In genomic region chr18:5294113-5294617, GRCh38 we compare ENCODE assay signal across 8 cellular contexts. TPM values are rescaled to one million over a fixed set of nuclear protein-coding genes. Genes with fewer than 3 reads are reported as not detected.
DNase-seq lines count a peak whose midpoint lies in the region; ATAC-seq and TF ChIP-seq lines count a peak whose summit lies in the region.

No MANE protein-coding gene starts in this region.

- H3K27ac ChIP-seq in OCI-LY7 (ENCODE audit: low read depth, low read length, poor library complexity, severe bottlenecking) (peak overlapping the region; percentile 89), caudate nucleus (ENCODE audit: low read depth, low read length) (peak overlapping the region; percentile 98), mesodermal cell (ENCODE audit: low read depth, low read length, severe bottlenecking) (peak overlapping the region; percentile 88)

- POLR2A ChIA-PET in OCI-LY7 (lab: Charles Lee): interaction anchor here (0.6 to 4.8 kb wide), 11 partner anchors 10 to 1327 kb away, joined by 3 to 56 read pairs (median 3); no protein-coding TSS in a partner anchor

- intact Hi-C loops in OCI-LY7 (cut with micrococcal nuclease; ENCODE audit: unreplicated experiment): loop anchor here (10.0 kb wide), 1 partner anchor 1379 kb away; no protein-coding TSS in a partner anchor

- CTCF ChIA-PET in OCI-LY7 (lab: Charles Lee; ENCODE audit: unreplicated experiment): interaction anchor here (0.6 kb wide), 1 partner anchor 35 kb away, joined by 4 read pairs; no protein-coding TSS in a partner anchor

- DNase-seq in GM13977 (ENCODE audit: low spot score) (peak; percentile 32), OCI-LY7 (ENCODE audit: low spot score) (no peak), caudate nucleus (lab: John Stamatoyannopoulos, UW) (peak in 4 of 61 donors; percentile 22 to 30 (median 26)), COR-L47 (lab: John Stamatoyannopoulos, UW) (no peak), germinal center (ENCODE audit: low spot score) (no peak), amniotic stem cell (lab: John Stamatoyannopoulos, UW) (no peak)
- peak; percentile 64 for DNase-seq in stimulated activated naive CD8-positive, alpha-beta T cell treated with anti-CD3 and anti-CD28 coated beads, Interleukin-15, Interleukin-2, amounts not matched to agents 100 U/mL and 50 U/mL, for 24 hours

- ATAC-seq in stimulated activated naive CD8-positive, alpha-beta T cell treated with anti-CD3 and anti-CD28 coated beads, Interleukin-15, Interleukin-2, amounts not matched to agents 100 U/mL and 50 U/mL, for 24 hours: no peak

- 56 to 73% methylated on average over 5 to 7 of the region's 9 CpGs for WGBS in mesodermal cell (ENCODE audit: insufficient coverage in 2 of 2), 2 experiments

- H2AFZ ChIP-seq in OCI-LY7 (ENCODE audit: low read length): no peak overlapping the region

- peaks cover 53% of the 10 kb centered on the region for H3K79me2 ChIP-seq in OCI-LY7 (ENCODE audit: insufficient read depth, low read depth, low read length)

- in situ Hi-C loops in GM13977 (cut with MboI; ENCODE audit: low pct_unique_long_range_greater_than_20kb, low sequenced_read_pairs, unreplicated experiment): no loop called here

- TF ChIP-seq CTCF in GM13977 (IDR thresholded peaks at IDR 0.05; ENCODE audit: extremely low read depth, insufficient read depth, missing control alignments): no peak
- TF ChIP-seq CTCF in OCI-LY7 (conservative IDR thresholded peaks at IDR 0.05; ENCODE audit: low read length): no peak

- peak overlapping the region; percentile 98 for H3K4me2 ChIP-seq in OCI-LY7 (ENCODE audit: low read length)

- H4K20me1 ChIP-seq in OCI-LY7 (ENCODE audit: insufficient read depth, low read length): no peaks in the 10 kb centered on the region

- H3K4me1 ChIP-seq in OCI-LY7 (ENCODE audit: insufficient read depth, low read length, poor library complexity, severe bottlenecking) (peaks cover 61% of the 10 kb centered on the region), mesodermal cell (ENCODE audit: control insufficient read depth, insufficient read depth, low read length, poor library complexity, severe bottlenecking) (peaks cover 4% of the 10 kb centered on the region)

- no peaks in the 10 kb centered on the region for H3K9me2 ChIP-seq in OCI-LY7 (ENCODE audit: insufficient read depth, low read length)

- H3K9me3 ChIP-seq in OCI-LY7 (ENCODE audit: low read length): no peaks in the 10 kb centered on the region
- H3K9me3 ChIP-seq in mesodermal cell (ENCODE audit: control insufficient read depth, low read length): no peaks in the 10 kb centered on the region

- no TSS peak for BruUV-seq in OCI-LY7 (replicated peaks; lab: Mats Ljungman, UMichigan)

- H3K4me3 ChIP-seq in OCI-LY7 (ENCODE audit: low read depth, low read length, poor library complexity, severe bottlenecking) (peak overlapping the region; percentile 80), mesodermal cell (ENCODE audit: extremely low read depth, insufficient read depth, low read length, poor library complexity, severe bottlenecking) (peak overlapping the region; percentile 59)

- H3K36me3 ChIP-seq in OCI-LY7 (ENCODE audit: insufficient read depth, low read length) (peaks cover 43% of the 10 kb centered on the region), mesodermal cell (ENCODE audit: control insufficient read depth, insufficient read depth, low read length) (peaks cover 29% of the 10 kb centered on the region)

RNA-seq across cellular contexts. Expression of gene ZBTB14, which starts 1.4 kb away (rescaled TPM):
- total RNA-seq in OCI-LY7 (2014; rRNA removed; shearing (Covaris generic)): 28.1 and 29.6 TPM in 2 replicates
- total RNA-seq in OCI-LY7 (2022): 33.9 and 37.8 TPM in 2 replicates
- 15.8 TPM for polyA plus RNA-seq in mesodermal cell (2013, experiment 1 of 2)
- polyA plus RNA-seq in mesodermal cell (2013, experiment 2 of 2): 14.1 TPM

Comparison
In these comparisons a context has a peak if more than half of its experiments do, and no peak if none do; other contexts are left out.
1. DNase-seq: peak in GM13977 (single experiment) and stimulated activated naive CD8-positive, alpha-beta T cell treated with anti-CD3 and anti-CD28 coated beads, Interleukin-15, Interleukin-2, amounts not matched to agents 100 U/mL and 50 U/mL, for 24 hours (single experiment); none in OCI-LY7 (single experiment), COR-L47 (single experiment), germinal center (single experiment) and amniotic stem cell (single experiment).
2. Peak in every context shown above with its lines, with median percentiles within 50 percentile points of each other: H3K27ac ChIP-seq.